24 cellular contexts compared by ENCODE assay signal in the genomic region with DNA sequence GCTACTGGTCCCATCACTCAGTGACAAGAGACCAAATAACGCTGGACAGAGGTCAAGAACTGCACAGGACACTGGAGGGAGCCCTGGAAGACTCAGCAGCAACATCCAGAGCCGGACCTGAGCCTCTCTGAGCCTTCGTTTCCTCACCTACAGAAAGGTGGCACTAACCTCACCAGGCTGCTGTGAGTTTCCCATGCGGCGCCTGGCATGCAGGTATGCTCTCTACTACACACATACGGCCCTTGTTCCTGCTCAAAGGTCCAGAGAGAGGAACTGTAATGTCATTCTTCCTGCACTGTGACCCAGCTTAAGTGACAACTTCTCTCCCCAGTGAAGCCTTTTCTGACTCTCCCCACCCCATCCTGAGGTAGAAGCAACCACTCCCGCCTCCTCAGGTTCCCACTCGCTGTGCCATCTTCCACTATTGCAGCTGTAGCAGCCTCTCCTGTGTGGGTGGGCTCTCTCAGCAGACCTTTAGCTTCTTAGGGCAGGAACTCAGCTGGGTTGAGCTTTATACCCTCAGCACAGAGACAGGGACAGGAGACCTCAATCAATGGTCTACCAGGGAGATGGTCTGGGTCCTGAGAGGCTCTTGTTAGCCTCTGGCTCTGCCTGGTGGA.
"Had no signal": no experiment of that assay in that cellular context is flagged by ENCODE, and none has a peak within 500 bp of the region (broad histone marks: within the 10 kb centered on the region; RNA-seq: fewer than 3 reads in every experiment).

No MANE protein-coding gene starts in this region.

- H3K4me1 Mint-ChIP-seq: activated CD4-positive, alpha-beta T cell treated with anti-CD3 and anti-CD28 coated beads for 36 hours; activated CD8-positive, alpha-beta memory T cell treated with anti-CD3 and anti-CD28 coated beads, Interleukin-2, amount 10 ng/mL, durations not matched to agents 7 days and 5 days; naive B cell; T-cell had no signal

- H3K27ac ChIP-seq: cardiac muscle cell, pancreas, right atrium auricular region, testis had no signal

- H3K9me3 Mint-ChIP-seq: mesothelial cell of epicardium; naive B cell; T-cell; T-helper 2 cell treated with Interferon-gamma antibody and Interleukin-4, amounts not matched to agents 5 μg/mL and 100 μg/mL, for 36 hours had no signal

- H3K9me3 ChIP-seq: heart right ventricle, pancreas, right atrium auricular region, testis had no signal

- H3K27me3 Mint-ChIP-seq: activated CD4-positive, alpha-beta T cell treated with anti-CD3 and anti-CD28 coated beads for 36 hours; activated CD8-positive, alpha-beta memory T cell treated with anti-CD3 and anti-CD28 coated beads, Interleukin-2, amount 10 ng/mL, durations not matched to agents 7 days and 5 days; naive B cell; T-cell had no signal

- FAIRE-seq: pancreas, urothelium cell line had no signal

- ATAC-seq: activated CD4-positive, alpha-beta T cell treated with anti-CD3 and anti-CD28 coated beads for 36 hours; activated CD8-positive, alpha-beta memory T cell treated with anti-CD3 and anti-CD28 coated beads, Interleukin-2, amount 10 ng/mL, durations not matched to agents 7 days and 5 days; activated CD8-positive, alpha-beta T cell treated with anti-CD3 and anti-CD28 coated beads, Interleukin-2, amount 10 ng/mL, durations not matched to agents 7 days and 5 days; esophagus mucosa; heart right ventricle; pancreas; T-cell had no signal

- H3K4me3 Mint-ChIP-seq: activated CD4-positive, alpha-beta T cell treated with anti-CD3 and anti-CD28 coated beads for 36 hours; activated CD8-positive, alpha-beta memory T cell treated with anti-CD3 and anti-CD28 coated beads, Interleukin-2, amount 10 ng/mL, durations not matched to agents 7 days and 5 days; activated CD8-positive, alpha-beta T cell treated with anti-CD3 and anti-CD28 coated beads, Interleukin-2, amount 10 ng/mL, durations not matched to agents 7 days and 5 days; mesothelial cell of epicardium; naive B cell; T-cell; T-helper 2 cell treated with Interferon-gamma antibody and Interleukin-4, amounts not matched to agents 5 μg/mL and 100 μg/mL, for 36 hours had no signal

- H3K27me3 ChIP-seq: heart right ventricle, pancreas, right atrium auricular region, testis had no signal

- H3K4me3 ChIP-seq: cardiac muscle cell, heart right ventricle, pancreas, right atrium auricular region, testis had no signal

- H3K36me3 Mint-ChIP-seq: activated CD8-positive, alpha-beta memory T cell treated with anti-CD3 and anti-CD28 coated beads, Interleukin-2, amount 10 ng/mL, durations not matched to agents 7 days and 5 days had no signal

- H3K27ac Mint-ChIP-seq: activated CD4-positive, alpha-beta T cell treated with anti-CD3 and anti-CD28 coated beads for 36 hours; activated CD8-positive, alpha-beta memory T cell treated with anti-CD3 and anti-CD28 coated beads, Interleukin-2, amount 10 ng/mL, durations not matched to agents 7 days and 5 days; activated CD8-positive, alpha-beta T cell treated with anti-CD3 and anti-CD28 coated beads, Interleukin-2, amount 10 ng/mL, durations not matched to agents 7 days and 5 days; mesothelial cell of epicardium; T-cell; T-helper 2 cell treated with Interferon-gamma antibody and Interleukin-4, amounts not matched to agents 5 μg/mL and 100 μg/mL, for 36 hours had no signal

- DNase-seq: activated CD4-positive, alpha-beta T cell treated with anti-CD3 and anti-CD28 coated beads for 36 hours; activated CD4-positive, CD25-positive, alpha-beta regulatory T cell; activated CD8-positive, alpha-beta memory T cell treated with anti-CD3 and anti-CD28 coated beads, Interleukin-2, amount 10 ng/mL, durations not matched to agents 7 days and 5 days; activated CD8-positive, alpha-beta T cell treated with anti-CD3 and anti-CD28 coated beads, Interleukin-2, amount 10 ng/mL, durations not matched to agents 7 days and 5 days; activated gamma-delta T cell treated with Interleukin-2 at 50 U/mL for 16 hours; activated naive CD4-positive, alpha-beta T cell treated with anti-CD3 and anti-CD28 coated beads, Interleukin-2, amount 50 U/mL, for 16 hours; activated T-cell treated with anti-CD3 and anti-CD28 coated beads for 4 hours; cortex of kidney; foreskin fibroblast; heart right ventricle; naive B cell; pancreas; stimulated activated CD4-positive, alpha-beta T cell treated with anti-CD3 and anti-CD28 coated beads, Interleukin-15, amount 100 ng/mL, for 24 hours; stimulated activated CD4-positive, alpha-beta T cell treated with anti-CD3 and anti-CD28 coated beads, Interleukin-2, amount 100 ng/mL, for 24 hours; stimulated activated naive CD4-positive, alpha-beta T cell; T-cell; testis; trophoblast cell had no signal
